ENCODE assay signal across 14 cellular contexts in the genomic region with DNA sequence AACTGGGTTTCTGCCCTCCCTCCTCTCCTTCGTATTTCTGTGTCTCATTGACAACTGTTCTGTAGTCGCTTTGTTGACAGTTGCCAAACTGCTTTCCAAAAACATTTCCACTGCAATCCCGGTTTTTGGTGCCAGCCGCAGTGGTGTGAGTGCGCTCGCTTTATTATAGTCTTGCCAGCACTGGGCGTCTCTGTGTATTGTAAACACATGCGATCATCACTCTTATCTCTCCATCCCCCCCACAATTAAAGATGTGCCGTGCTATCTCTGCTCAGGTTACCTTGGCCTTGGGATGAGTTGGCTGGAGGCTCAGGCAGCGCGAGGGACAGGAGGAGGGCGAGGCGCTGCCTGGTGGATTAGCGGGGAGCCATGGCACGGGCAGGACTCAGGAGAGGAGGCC. TPM values are rescaled to one million over a fixed set of nuclear protein-coding genes. Genes with fewer than 3 reads are reported as not detected.
DNase-seq lines count a peak whose midpoint lies in the region; ATAC-seq, FAIRE-seq and TF ChIP-seq lines count a peak whose summit lies in the region.
"Not testable (repeated sequence)": the region's sequence is repeated elsewhere in the genome, so short reads cannot be mapped to it uniquely, and the experiment has no call there.
"Had no signal": no experiment of that assay in that cellular context is flagged by ENCODE, and none has a peak within 500 bp of the region (broad histone marks: within the 10 kb centered on the region; RNA-seq: fewer than 3 reads in every experiment).

No MANE protein-coding gene starts in this region.

- H3K9me3 ChIP-seq in adrenal gland (replicated peaks in 1 of 3); endothelial cell of umbilical vein (replicated peaks; ENCODE audit: control insufficient read depth, insufficient read depth, low read length); right lobe of liver; psoas muscle; gastrocnemius medialis; spleen: not testable (repeated sequence)

- in situ Hi-C loops in gastrocnemius medialis (cut with MboI; ENCODE audit: low sequenced_read_pairs in 4 of 4): not testable (repeated sequence)

- not testable (repeated sequence) for H3K27me3 ChIP-seq in adrenal gland; endothelial cell of umbilical vein (ENCODE audit: control insufficient read depth in 2 of 2, insufficient read depth in 2 of 2, low read length in 2 of 2); right lobe of liver; psoas muscle (ENCODE audit: insufficient read depth in 3 of 3, low read length in 2 of 3); gastrocnemius medialis; spleen (replicated peaks in 1 of 7)

- not testable (repeated sequence) for H3K27me3 Mint-ChIP-seq in activated CD8-positive, alpha-beta memory T cell treated with anti-CD3 and anti-CD28 coated beads, Interleukin-2, amount 10 ng/mL, durations not matched to agents 7 days and 5 days

- not testable (repeated sequence) for H3K4me3 ChIP-seq in adrenal gland; endothelial cell of umbilical vein (replicated peaks in 1 of 3; ENCODE audit: insufficient read depth in 1 of 3, low read depth in 1 of 3, low read length in 3 of 3); right lobe of liver; psoas muscle; gastrocnemius medialis; spleen

- not testable (repeated sequence) for H3K9me3 Mint-ChIP-seq in activated CD8-positive, alpha-beta memory T cell treated with anti-CD3 and anti-CD28 coated beads, Interleukin-2, amount 10 ng/mL, durations not matched to agents 7 days and 5 days (ENCODE audit: low read depth)

- H3K9ac ChIP-seq in endothelial cell of umbilical vein (replicated peaks; ENCODE audit: extremely low read depth, insufficient read depth, low read length): not testable (repeated sequence)

- not testable (repeated sequence) for H3K36me3 ChIP-seq in adrenal gland (replicated peaks in 1 of 2); endothelial cell of umbilical vein (ENCODE audit: control insufficient read depth in 2 of 2, extremely low read depth in 1 of 2, insufficient read depth in 2 of 2, low read length in 2 of 2); right lobe of liver; psoas muscle (ENCODE audit: insufficient read depth in 1 of 2, low read depth in 1 of 2); gastrocnemius medialis; spleen

- POLR2A ChIA-PET in endothelial cell of umbilical vein (lab: Charles Lee): not testable (repeated sequence)

- intact Hi-C loops in adrenal gland (cut with DNase I); endothelial cell of umbilical vein (cut with micrococcal nuclease); right lobe of liver (cut with DNase I); psoas muscle (cut with DNase I); gastrocnemius medialis (cut with DNase I; ENCODE audit: low total_unique reads); spleen (cut with DNase I; ENCODE audit: low total_unique reads): not testable (repeated sequence)

- not testable (repeated sequence) for TF ChIP-seq POLR2A in adrenal gland (IDR thresholded peaks at IDR 0.05); endothelial cell of umbilical vein (IDR thresholded peaks at IDR 0.05; ENCODE audit: low read depth, low read length); right lobe of liver (IDR thresholded peaks at IDR 0.05); gastrocnemius medialis (IDR thresholded peaks at IDR 0.05); spleen (IDR thresholded peaks at IDR 0.05)

- peak; percentile 73 for FAIRE-seq in endothelial cell of umbilical vein (lab: Jason Lieb, UNC)

- DNase-seq in activated CD8-positive, alpha-beta memory T cell treated with anti-CD3 and anti-CD28 coated beads, Interleukin-2, amount 10 ng/mL, durations not matched to agents 7 days and 5 days: peak; percentile 33
- DNase-seq in adrenal gland (peak in 6 of 7 donors; percentile 52 to 81 (median 68)), left lobe of liver (ENCODE audit: low spot score) (peak; percentile 75), right lobe of liver (peak; percentile 59 to 74 (median 70)), psoas muscle (peak in 1 of 2 donors; percentile 67), gastrocnemius medialis (peak in 1 of 2 donors; percentile 47), spleen (peak; percentile 6)
- DNase-seq in endothelial cell of umbilical vein (ENCODE audit: low read depth, low spot score): not testable (repeated sequence)

- 24 to 65% methylated on average over 6 of the region's 15 CpGs; no CpG with 5 or more reads in 2 of the 4 donors for WGBS in adrenal gland, 4 donors
- no CpG with 5 or more reads among the region's 15 CpGs for WGBS in right lobe of liver (ENCODE audit: insufficient coverage, low coverage, low lambda C conversion rate, missing lambda C conversion rate)
- WGBS in psoas muscle, 3 donors: 38 to 65% methylated on average over 4 to 6 of the region's 15 CpGs; no CpG with 5 or more reads in 1 of the 3 donors
- WGBS in spleen, 5 donors: 90 to 98% (median 96%) methylated on average over 4 to 6 of the region's 15 CpGs; no CpG with 5 or more reads in 2 of the 5 donors

- H3K4me3 Mint-ChIP-seq in activated CD8-positive, alpha-beta memory T cell treated with anti-CD3 and anti-CD28 coated beads, Interleukin-2, amount 10 ng/mL, durations not matched to agents 7 days and 5 days: not testable (repeated sequence)

- dilution Hi-C loops in endothelial cell of umbilical vein (cut with MboI; ENCODE audit: extremely low pct_ligation_motif_present, low sequenced_read_pairs): not testable (repeated sequence)

- H3K4me1 Mint-ChIP-seq in activated CD8-positive, alpha-beta memory T cell treated with anti-CD3 and anti-CD28 coated beads, Interleukin-2, amount 10 ng/mL, durations not matched to agents 7 days and 5 days: not testable (repeated sequence)

- BruUV-seq in endothelial cell of umbilical vein (replicated peaks; lab: Mats Ljungman, UMichigan): not testable (repeated sequence)

- H3K4me2 ChIP-seq in endothelial cell of umbilical vein (ENCODE audit: insufficient read depth, low read length): not testable (repeated sequence)

- CTCF ChIA-PET in activated CD8-positive, alpha-beta memory T cell treated with anti-CD3 and anti-CD28 coated beads, Interleukin-2, amount 10 ng/mL, durations not matched to agents 7 days and 5 days (lab: Charles Lee); endothelial cell of umbilical vein (lab: Charles Lee): not testable (repeated sequence)

- not testable (repeated sequence) for H4K20me1 ChIP-seq in endothelial cell of umbilical vein (replicated peaks; ENCODE audit: control insufficient read depth, extremely low read depth, insufficient read depth, low read length)

- H3K4me1 ChIP-seq in adrenal gland (replicated peaks in 1 of 2); endothelial cell of umbilical vein (ENCODE audit: control insufficient read depth, extremely low read depth, insufficient read depth, low read length); right lobe of liver; psoas muscle; gastrocnemius medialis; spleen: not testable (repeated sequence)

- not testable (repeated sequence) for H3K27ac ChIP-seq in adrenal gland; endothelial cell of umbilical vein (ENCODE audit: insufficient read depth, low read depth, low read length); right lobe of liver; psoas muscle; gastrocnemius medialis; spleen

- not testable (repeated sequence) for ATAC-seq in activated CD8-positive, alpha-beta memory T cell treated with anti-CD3 and anti-CD28 coated beads, Interleukin-2, amount 10 ng/mL, durations not matched to agents 7 days and 5 days
- ATAC-seq in left lobe of liver (peak; percentile 72), right lobe of liver (peak; percentile 73 to 86 (median 77)), psoas muscle (peak; percentile 48 to 75 (median 64)), gastrocnemius medialis (peak; percentile 66 to 82)

- H3K36me3 Mint-ChIP-seq in activated CD8-positive, alpha-beta memory T cell treated with anti-CD3 and anti-CD28 coated beads, Interleukin-2, amount 10 ng/mL, durations not matched to agents 7 days and 5 days: not testable (repeated sequence)

- H3K9me1 ChIP-seq in endothelial cell of umbilical vein (replicated peaks; ENCODE audit: control insufficient read depth, extremely low read depth, insufficient read depth, low read length): not testable (repeated sequence)

- H3K79me2 ChIP-seq in endothelial cell of umbilical vein (ENCODE audit: control insufficient read depth, insufficient read depth, low read length): not testable (repeated sequence)

- not testable (repeated sequence) for H3K27ac Mint-ChIP-seq in activated CD8-positive, alpha-beta memory T cell treated with anti-CD3 and anti-CD28 coated beads, Interleukin-2, amount 10 ng/mL, durations not matched to agents 7 days and 5 days

- not testable (repeated sequence) for TF ChIP-seq CTCF in adrenal gland (IDR thresholded peaks at IDR 0.05); endothelial cell of umbilical vein (IDR thresholded peaks at IDR 0.05; ENCODE audit: extremely low read depth in 1 of 2, insufficient read depth in 1 of 2, low read depth in 1 of 2, low read length in 2 of 2); right lobe of liver (IDR thresholded peaks at IDR 0.05); psoas muscle (IDR thresholded peaks at IDR 0.05); gastrocnemius medialis (IDR thresholded peaks at IDR 0.05 in 4 of 5, conservative IDR thresholded peaks at IDR 0.05 in 1 of 5); spleen (IDR thresholded peaks at IDR 0.05 in 8 of 11, conservative IDR thresholded peaks at IDR 0.05 in 3 of 11)

- not testable (repeated sequence) for H2AFZ ChIP-seq in endothelial cell of umbilical vein (ENCODE audit: low read depth, low read length)

RNA-seq across cellular contexts. Expression of a gene that starts 19.3 kb away (rescaled TPM):
- total RNA-seq in activated CD8-positive, alpha-beta memory T cell treated with anti-CD3 and anti-CD28 coated beads, Interleukin-2, amount 10 ng/mL, durations not matched to agents 7 days and 5 days: 10 to 100 TPM; 40.3 to 45.1 TPM
- 10 to 100 TPM; 39.2 to 68.0 (median 45.4) TPM for total RNA-seq in adrenal gland
- 10 to 100 TPM; 28.9 to 69.7 (median 31.0) TPM for polyA plus RNA-seq in adrenal gland
- total RNA-seq in endothelial cell of umbilical vein: 37.3 and 40.8 TPM in 2 replicates
- 19.9 and 22.4 TPM in 2 replicates for polyA plus RNA-seq in endothelial cell of umbilical vein
- 24.6 and 26.6 TPM in 2 replicates for polyA plus RNA-seq in endothelial cell of umbilical vein (2011; cell fraction: cytosol; rRNA removed)
- 43.3 and 47.2 TPM in 2 replicates for polyA plus RNA-seq in endothelial cell of umbilical vein (2011; cell fraction: nucleus; rRNA removed)
- polyA plus RNA-seq in endothelial cell of umbilical vein (2012): 23.8 and 24.9 TPM in 2 replicates
- polyA minus RNA-seq in endothelial cell of umbilical vein: 39.4 and 42.7 TPM in 2 replicates
- polyA minus RNA-seq in endothelial cell of umbilical vein (2011; cell fraction: cytosol; rRNA and poly(A)+ RNA removed): 17.0 TPM
- 26.3 and 30.0 TPM in 2 replicates for polyA minus RNA-seq in endothelial cell of umbilical vein (2011; cell fraction: nucleus; rRNA and poly(A)+ RNA removed)
- total RNA-seq in left lobe of liver: 27.4 TPM
- 10 to 100 TPM; 20.7 to 28.3 (median 24.5) TPM for total RNA-seq in right lobe of liver
- total RNA-seq in psoas muscle: 10 to 100 TPM; 29.7 to 44.5 (median 36.6) TPM
- 10 to 100 TPM; 12.9 to 32.6 (median 14.3) TPM for polyA plus RNA-seq in psoas muscle
- 10 to 100 TPM; 24.5 to 42.4 (median 34.7) TPM for total RNA-seq in gastrocnemius medialis
- total RNA-seq in spleen: 10 to 100 TPM; 39.5 to 74.5 (median 56.8) TPM
- 10 to 100 TPM in 1 of 3 donors, 1 to 10 TPM in 2; 6.2 to 15.5 (median 6.2) TPM for polyA plus RNA-seq in spleen

RNA-seq across cellular contexts. Expression of a gene that starts 25.9 kb away (rescaled TPM):
- total RNA-seq in activated CD8-positive, alpha-beta memory T cell treated with anti-CD3 and anti-CD28 coated beads, Interleukin-2, amount 10 ng/mL, durations not matched to agents 7 days and 5 days: not detected
- not detected for total RNA-seq in adrenal gland
- 1 to 10 TPM in 2 of 3 donors, not detected in 1; 1.3 to 1.4 TPM for polyA plus RNA-seq in adrenal gland
- total RNA-seq in endothelial cell of umbilical vein: not detected in 2 replicates
- polyA plus RNA-seq in endothelial cell of umbilical vein: not detected in 2 replicates
- not detected in 2 replicates for polyA plus RNA-seq in endothelial cell of umbilical vein (2011; cell fraction: cytosol; rRNA removed)
- polyA plus RNA-seq in endothelial cell of umbilical vein (2011; cell fraction: nucleus; rRNA removed): not detected in 2 replicates
- polyA plus RNA-seq in endothelial cell of umbilical vein (2012): 1.1 TPM in 1 of 2 replicates, not detected in the other
- not detected in 2 replicates for polyA minus RNA-seq in endothelial cell of umbilical vein
- not detected for polyA minus RNA-seq in endothelial cell of umbilical vein (2011; cell fraction: cytosol; rRNA and poly(A)+ RNA removed)
- polyA minus RNA-seq in endothelial cell of umbilical vein (2011; cell fraction: nucleus; rRNA and poly(A)+ RNA removed): not detected in 2 replicates
- total RNA-seq in left lobe of liver: 0.20 TPM
- under 1 TPM in 2 of 6 experiments, not detected in 4; 0.22 to 0.29 TPM for total RNA-seq in right lobe of liver
- under 1 TPM in 1 of 4 donors, not detected in 3; 0.22 TPM for total RNA-seq in psoas muscle
- polyA plus RNA-seq in psoas muscle: under 1 TPM; 0.16 to 0.32 (median 0.17) TPM
- total RNA-seq in gastrocnemius medialis: not detected
- under 1 TPM in 2 of 7 donors, not detected in 5; 0.37 to 0.97 TPM for total RNA-seq in spleen
- 1 to 10 TPM in 1 of 3 donors, under 1 TPM in 2; 0.70 to 1.5 (median 0.74) TPM for polyA plus RNA-seq in spleen
- total RNA-seq: A172, A673, Daoy had no signal
- polyA plus RNA-seq: A549, AG04450, BJ had no signal

RNA-seq across cellular contexts. Expression of a gene that starts 37.0 kb away (rescaled TPM):
- 10 to 100 TPM; 52.5 to 54.2 TPM for total RNA-seq in activated CD8-positive, alpha-beta memory T cell treated with anti-CD3 and anti-CD28 coated beads, Interleukin-2, amount 10 ng/mL, durations not matched to agents 7 days and 5 days
- 100 to 1,000 TPM in 1 of 8 donors, 10 to 100 TPM in 7; 21.9 to 131 (median 68.7) TPM for total RNA-seq in adrenal gland
- 100 to 1,000 TPM in 1 of 3 donors, 10 to 100 TPM in 1, 1 to 10 TPM in 1; 3.1 to 131 (median 54.6) TPM for polyA plus RNA-seq in adrenal gland
- total RNA-seq in endothelial cell of umbilical vein: 54.5 and 59.5 TPM in 2 replicates
- 39.4 and 58.2 TPM in 2 replicates for polyA plus RNA-seq in endothelial cell of umbilical vein
- 13.6 and 21.4 TPM in 2 replicates for polyA plus RNA-seq in endothelial cell of umbilical vein (2011; cell fraction: cytosol; rRNA removed)
- 188 and 225 TPM in 2 replicates for polyA plus RNA-seq in endothelial cell of umbilical vein (2011; cell fraction: nucleus; rRNA removed)
- 24.1 and 27.6 TPM in 2 replicates for polyA plus RNA-seq in endothelial cell of umbilical vein (2012)
- polyA minus RNA-seq in endothelial cell of umbilical vein: 22.5 and 34.3 TPM in 2 replicates
- 14.8 TPM for polyA minus RNA-seq in endothelial cell of umbilical vein (2011; cell fraction: cytosol; rRNA and poly(A)+ RNA removed)
- 46.0 and 79.6 TPM in 2 replicates for polyA minus RNA-seq in endothelial cell of umbilical vein (2011; cell fraction: nucleus; rRNA and poly(A)+ RNA removed)
- 22.2 TPM for total RNA-seq in left lobe of liver
- total RNA-seq in right lobe of liver: 10 to 100 TPM; 12.3 to 24.9 (median 21.4) TPM
- total RNA-seq in psoas muscle: 10 to 100 TPM in 1 of 4 donors, 1 to 10 TPM in 3; 5.7 to 12.4 (median 9.3) TPM
- polyA plus RNA-seq in psoas muscle: 10 to 100 TPM in 2 of 3 donors, 1 to 10 TPM in 1; 5.4 to 12.6 (median 11.8) TPM
- total RNA-seq in gastrocnemius medialis: 10 to 100 TPM; 12.3 to 18.1 (median 13.7) TPM
- total RNA-seq in spleen: 10 to 100 TPM; 59.9 to 94.0 (median 70.9) TPM
- polyA plus RNA-seq in spleen: 10 to 100 TPM; 37.8 to 72.0 (median 38.5) TPM

RNA-seq across cellular contexts. Expression of a gene that starts 43.4 kb away (rescaled TPM):
- total RNA-seq in activated CD8-positive, alpha-beta memory T cell treated with anti-CD3 and anti-CD28 coated beads, Interleukin-2, amount 10 ng/mL, durations not matched to agents 7 days and 5 days: 100 to 1,000 TPM; 104 to 121 TPM
- total RNA-seq in adrenal gland: 100 to 1,000 TPM in 4 of 8 donors, 10 to 100 TPM in 4; 46.9 to 318 (median 169) TPM
- polyA plus RNA-seq in adrenal gland: 100 to 1,000 TPM in 2 of 3 donors, 10 to 100 TPM in 1; 64.4 to 236 (median 172) TPM
- total RNA-seq in endothelial cell of umbilical vein: 187 and 194 TPM in 2 replicates
- polyA plus RNA-seq in endothelial cell of umbilical vein: 122 and 146 TPM in 2 replicates
- 82.0 and 82.5 TPM in 2 replicates for polyA plus RNA-seq in endothelial cell of umbilical vein (2011; cell fraction: cytosol; rRNA removed)
- polyA plus RNA-seq in endothelial cell of umbilical vein (2011; cell fraction: nucleus; rRNA removed): 37.3 and 44.2 TPM in 2 replicates
- polyA plus RNA-seq in endothelial cell of umbilical vein (2012): 209 and 256 TPM in 2 replicates
- polyA minus RNA-seq in endothelial cell of umbilical vein: 31.4 and 43.3 TPM in 2 replicates
- polyA minus RNA-seq in endothelial cell of umbilical vein (2011; cell fraction: cytosol; rRNA and poly(A)+ RNA removed): 112 TPM
- 19.4 and 31.2 TPM in 2 replicates for polyA minus RNA-seq in endothelial cell of umbilical vein (2011; cell fraction: nucleus; rRNA and poly(A)+ RNA removed)
- 87.0 TPM for total RNA-seq in left lobe of liver
- 100 to 1,000 TPM in 1 of 6 experiments, 10 to 100 TPM in 5; 71.5 to 100 (median 79.4) TPM for total RNA-seq in right lobe of liver
- total RNA-seq in psoas muscle: 100 to 1,000 TPM; 116 to 193 (median 182) TPM
- polyA plus RNA-seq in psoas muscle: 100 to 1,000 TPM; 165 to 241 (median 174) TPM
- 10 to 100 TPM; 22.1 to 84.2 (median 56.2) TPM for total RNA-seq in gastrocnemius medialis
- total RNA-seq in spleen: 100 to 1,000 TPM in 4 of 7 donors, 10 to 100 TPM in 3; 82.3 to 199 (median 156) TPM
- polyA plus RNA-seq in spleen: 100 to 1,000 TPM in 1 of 3 donors, 10 to 100 TPM in 2; 64.5 to 125 (median 99.7) TPM
